Comparison of ENCODE assay signal across 8 cellular contexts in genomic region chr18:812673-813404, GRCh38. TPM values are rescaled to one million over a fixed set of nuclear protein-coding genes. Genes with fewer than 3 reads are reported as not detected.
DNase-seq lines count a peak whose midpoint lies in the region; ATAC-seq lines count a peak whose summit lies in the region.

No MANE protein-coding gene starts in this region.

- peak; percentile 45 for DNase-seq in NCI-H510A (lab: John Stamatoyannopoulos, UW)
- peak; percentile 64 to 75 for DNase-seq in activated CD4-positive, alpha-beta T cell treated with anti-CD3 and anti-CD28 coated beads, Interleukin-2, amount 50 U/mL, for 48 hours
- peak; percentile 50 for DNase-seq in effector CD4-positive, alpha-beta T cell
- DNase-seq in memory B cell (ENCODE audit: low spot score in 2 of 2) = peak; percentile 9 to 13
- peak; percentile 42 for DNase-seq in stimulated activated CD8-positive, alpha-beta memory T cell treated with anti-CD3 and anti-CD28 coated beads, Interleukin-15, amount 100 ng/mL, for 1 hour (ENCODE audit: low read depth)
- no peak for DNase-seq in Karpas-422

- H3K4me1 ChIP-seq in Karpas-422 (ENCODE audit: low read length) = no peaks in the 10 kb centered on the region

- H2AFZ ChIP-seq in Karpas-422 (ENCODE audit: low read length) = no peak overlapping the region

- H3K36me3 Mint-ChIP-seq in memory B cell = peaks cover 2% of the 10 kb centered on the region

- H3K4me3 ChIP-seq in Karpas-422 (ENCODE audit: low read length) = no peak overlapping the region

- H3K36me3 ChIP-seq in Karpas-422 (ENCODE audit: insufficient read depth, low read length) = no peaks in the 10 kb centered on the region

- H3K9me3 ChIP-seq in Karpas-422 (ENCODE audit: low read length) = no peaks in the 10 kb centered on the region

- no peaks in the 10 kb centered on the region for H4K20me1 ChIP-seq in Karpas-422 (ENCODE audit: insufficient read depth, low read depth, low read length)

- peak; percentile 40 for ATAC-seq in GM18498 (IDR thresholded peaks at IDR 0.05; ENCODE audit: unreplicated experiment)
- ATAC-seq in HG02852 (IDR thresholded peaks at IDR 0.05; ENCODE audit: unreplicated experiment) = peak; percentile 38
- peak; percentile 69 for ATAC-seq in memory B cell (ENCODE audit: low read depth)

- peak overlapping the region; percentile 79 for H3K4me3 Mint-ChIP-seq in memory B cell

- peaks cover 13% of the 10 kb centered on the region for H3K4me1 Mint-ChIP-seq in memory B cell

- H3K27ac ChIP-seq in Karpas-422 (ENCODE audit: low read length) = no peak overlapping the region

- H3K9me2 ChIP-seq in Karpas-422 (replicated peaks; ENCODE audit: insufficient read depth, low read length) = no peaks in the 10 kb centered on the region

- H3K9me3 Mint-ChIP-seq in memory B cell = peaks cover 10% of the 10 kb centered on the region

- peak overlapping the region; percentile 65 for H3K27ac Mint-ChIP-seq in memory B cell

- H3K4me2 ChIP-seq in Karpas-422 (ENCODE audit: low read depth, low read length, poor library complexity, severe bottlenecking) = no peak overlapping the region

- H3K79me2 ChIP-seq in Karpas-422 (ENCODE audit: low read length) = no peaks in the 10 kb centered on the region

- no peaks in the 10 kb centered on the region for H3K27me3 ChIP-seq in Karpas-422 (ENCODE audit: low read length)

- no peak overlapping the region for H3K9ac ChIP-seq in Karpas-422 (ENCODE audit: low read length)

- peaks cover 34% of the 10 kb centered on the region for H3K27me3 Mint-ChIP-seq in memory B cell

RNA-seq across cellular contexts. Expression of gene YES1, which starts 0.8 kb away (rescaled TPM):
- not detected in 2 replicates for total RNA-seq in Karpas-422 (2014; rRNA removed; shearing (Covaris generic); ENCODE audit: low replicate concordance)
